10 cellular contexts compared by ENCODE assay signal in genomic region chr9:131624636-131625241, GRCh38.
DNase-seq lines count a peak whose midpoint lies in the region; ATAC-seq, FAIRE-seq and TF ChIP-seq lines count a peak whose summit lies in the region.
"Had no signal": no experiment of that assay in that cellular context is flagged by ENCODE, and none has a peak within 500 bp of the region (broad histone marks: within the 10 kb centered on the region; RNA-seq: fewer than 3 reads in every experiment).

No MANE protein-coding gene starts in this region.

- DNase-seq in NCI-H345 (lab: John Stamatoyannopoulos, UW), result peak; percentile 8
- no peak for DNase-seq in NCI-H345 treated with DMSO at 0.1 percent for 48 hours (lab: John Stamatoyannopoulos, UW; ENCODE audit: unreplicated experiment)
- DNase-seq in NCI-H69 (lab: John Stamatoyannopoulos, UW), result peak; percentile 97
- DNase-seq in fibroblast of peridontal ligament (ENCODE audit: extremely low read depth), result peak; percentile 20
- DNase-seq in sciatic nerve (ENCODE audit: low spot score), result no peak
- no peak for DNase-seq in D721Med (ENCODE audit: insufficient read length, low spot score)
- no peak for DNase-seq in cortex of kidney (lab: John Stamatoyannopoulos, UW)
- DNase-seq in NCI-H146 (lab: John Stamatoyannopoulos, UW), result no peak
- DNase-seq: kidney glomerular epithelial cell, NCI-H1105 had no signal

- FAIRE-seq in D721Med (lab: Jason Lieb, UNC), result no peak

- intact Hi-C loops in sciatic nerve (cut with DNase I), result no loop called here

- peak; percentile 83 for ATAC-seq in sciatic nerve

- no peak for TF ChIP-seq CTCF in D721Med (IDR thresholded peaks at IDR 0.05; ENCODE audit: insufficient read depth, missing control alignments)

Comparison
In these comparisons a context has a peak if more than half of its experiments do, and no peak if none do; other contexts are left out.
1. DNase-seq: peak in NCI-H345 (single experiment), NCI-H69 (single experiment) and fibroblast of peridontal ligament (single experiment); none in NCI-H345 treated with DMSO at 0.1 percent for 48 hours (single experiment), sciatic nerve (single experiment), D721Med (single experiment), cortex of kidney (single experiment) and NCI-H146 (single experiment).